Comparison of ENCODE assay signal across 17 cellular contexts in genomic region chr2:128602699-128603101, GRCh38.
DNase-seq lines count a peak whose midpoint lies in the region; ATAC-seq and TF ChIP-seq lines count a peak whose summit lies in the region.
"Had no signal": no experiment of that assay in that cellular context is flagged by ENCODE, and none has a peak within 500 bp of the region (broad histone marks: within the 10 kb centered on the region; RNA-seq: fewer than 3 reads in every experiment).

No MANE protein-coding gene starts in this region.

- H3K27ac ChIP-seq in H9 (ENCODE audit: insufficient read length, low read depth, low read length) (no peak overlapping the region), dorsolateral prefrontal cortex (no peak overlapping the region)
- H3K27ac ChIP-seq: HL-60, PC-9 had no signal

- no peak overlapping the region for H3K4me3 Mint-ChIP-seq in H9
- H3K4me3 Mint-ChIP-seq: CD4-positive, CD25-positive, alpha-beta regulatory T cell had no signal

- H3K36me3 Mint-ChIP-seq in H9 (ENCODE audit: insufficient read depth in 1 of 3, low read depth in 3 of 3), result no peaks in the 10 kb centered on the region
- H3K36me3 Mint-ChIP-seq: CD4-positive, CD25-positive, alpha-beta regulatory T cell had no signal

- no peak overlapping the region for H2AK5ac ChIP-seq in H9 (ENCODE audit: insufficient read length, low read length)

- no peak overlapping the region for H3K23ac ChIP-seq in H9 (ENCODE audit: insufficient read length, low read depth, low read length)

- no peak overlapping the region for H3K4ac ChIP-seq in H9 (ENCODE audit: low read depth, low read length)

- H3K79me2 ChIP-seq in H9 (ENCODE audit: insufficient read depth, low read length), result no peaks in the 10 kb centered on the region

- no peak overlapping the region for H2BK20ac ChIP-seq in H9 (ENCODE audit: low read depth, low read length, poor library complexity, severe bottlenecking)

- no peaks in the 10 kb centered on the region; a peak in 2 of 5 replicates for H3K9me3 Mint-ChIP-seq in H9
- H3K9me3 Mint-ChIP-seq: CD4-positive, CD25-positive, alpha-beta regulatory T cell had no signal

- DNase-seq in activated effector memory CD4-positive, alpha-beta T cell treated with anti-CD3 and anti-CD28 coated beads, Interleukin-2, amount 50 U/mL, for 16 hours, result peak; percentile 57
- no peak for DNase-seq in activated effector memory CD4-positive, alpha-beta T cell treated with Interleukin-2 at 50 U/mL for 16 hours
- DNase-seq in H9 (peak; percentile 20), dorsolateral prefrontal cortex (peak in 6 of 10 donors; percentile 10 to 33 (median 22)), sciatic nerve (ENCODE audit: low spot score) (peak; percentile 46), NCI-H774 (lab: John Stamatoyannopoulos, UW) (no peak)
- DNase-seq: Calu3; CD4-positive, CD25-positive, alpha-beta regulatory T cell; KBM-7; NCI-H1092; NCI-H1694; NCI-H345; NCI-H69; PC-9 had no signal

- H3K23me2 ChIP-seq in H9 (ENCODE audit: insufficient read length, low read depth, low read length, poor library complexity, severe bottlenecking), result no peaks in the 10 kb centered on the region

- no peak overlapping the region for H4K5ac ChIP-seq in H9 (ENCODE audit: insufficient read length, low read depth, low read length)

- no peak for ATAC-seq in sciatic nerve
- no peak for ATAC-seq in GM21526 (IDR thresholded peaks at IDR 0.05; ENCODE audit: low FRiP score, unreplicated experiment)
- ATAC-seq in GM18519 (IDR thresholded peaks at IDR 0.05; ENCODE audit: low FRiP score, unreplicated experiment), result no peak

- no peak overlapping the region for H3K4me3 ChIP-seq in dorsolateral prefrontal cortex
- H3K4me3 ChIP-seq: PC-9 had no signal

- no peaks in the 10 kb centered on the region for H3K79me1 ChIP-seq in H9 (ENCODE audit: insufficient read depth, low read depth, low read length, poor library complexity, severe bottlenecking)

- no peak overlapping the region for H2AFZ ChIP-seq in H9 (ENCODE audit: low read length)
- H2AFZ ChIP-seq: PC-9 had no signal

- no peak for TF ChIP-seq CTCF in H9 (conservative IDR thresholded peaks at IDR 0.05)
- no peak for TF ChIP-seq CTCF in dorsolateral prefrontal cortex (IDR thresholded peaks at IDR 0.05 in 54 of 56, conservative IDR thresholded peaks at IDR 0.05 in 2 of 56; ENCODE audit: low read depth in 1 of 56, partially characterized antibody in 56 of 56)

- no peak overlapping the region for H4K8ac ChIP-seq in H9 (replicated peaks; ENCODE audit: insufficient read length, low read depth, low read length)

- H3K18ac ChIP-seq in H9 (ENCODE audit: insufficient read length, low read depth, low read length), result no peak overlapping the region

- no peaks in the 10 kb centered on the region for H3K9me3 ChIP-seq in H9 (ENCODE audit: control insufficient read depth, low read depth, low read length)

- H3K27me3 ChIP-seq in H9 (ENCODE audit: insufficient read depth, low read length) (no peaks in the 10 kb centered on the region), dorsolateral prefrontal cortex (no peaks in the 10 kb centered on the region)

- no peak overlapping the region for H3K9ac ChIP-seq in H9 (ENCODE audit: extremely low read depth, insufficient read length, low read length)

- intact Hi-C loops in dorsolateral prefrontal cortex (cut with DNase I), result no loop called here
- intact Hi-C loops in sciatic nerve (cut with DNase I), result no loop called here

- H3K56ac ChIP-seq in H9 (ENCODE audit: insufficient read length, low read depth, low read length), result no peak overlapping the region

- no peaks in the 10 kb centered on the region for H4K20me1 ChIP-seq in H9 (ENCODE audit: control insufficient read depth, insufficient read depth, insufficient read length)

- no peak overlapping the region for H3T11ph ChIP-seq in H9 (ENCODE audit: low read length)

- H2BK120ac ChIP-seq in H9 (ENCODE audit: low read depth, low read length, poor library complexity, severe bottlenecking), result no peak overlapping the region

- H3K14ac ChIP-seq in H9 (ENCODE audit: insufficient read depth, low read length), result no peak overlapping the region; the same call in 1 of the 2 replicates

- H2BK15ac ChIP-seq in H9 (ENCODE audit: low read depth, low read length), result no peak overlapping the region

- no CpG with 5 or more reads among the region's 14 CpGs for WGBS in H9 (ENCODE audit: extremely low coverage, insufficient read length, low lambda C conversion rate)

- peaks cover 0 to 8% of the 10 kb centered on the region in 2 experiments; a peak in 2 of 4 replicates for H3K4me1 Mint-ChIP-seq in H9
- H3K4me1 Mint-ChIP-seq: CD4-positive, CD25-positive, alpha-beta regulatory T cell had no signal

- H2BK12ac ChIP-seq in H9 (ENCODE audit: insufficient read length, low read depth, low read length), result no peak overlapping the region

- no peak overlapping the region for H3K27ac Mint-ChIP-seq in H9
- H3K27ac Mint-ChIP-seq: CD4-positive, CD25-positive, alpha-beta regulatory T cell had no signal

- H3K4me1 ChIP-seq in H9 (ENCODE audit: insufficient read depth, low read length), result no peaks in the 10 kb centered on the region

- no peaks in the 10 kb centered on the region; the same call in 1 of the 2 replicates for H3K27me3 Mint-ChIP-seq in H9 (ENCODE audit: low read depth)
- H3K27me3 Mint-ChIP-seq: CD4-positive, CD25-positive, alpha-beta regulatory T cell had no signal

- no peak overlapping the region for H4K91ac ChIP-seq in H9 (ENCODE audit: insufficient read length, low read depth, low read length)

- H3K4me2 ChIP-seq in H9 (ENCODE audit: insufficient read depth, insufficient read length, low read length), result no peak overlapping the region
- H3K4me2 ChIP-seq: PC-9 had no signal

- no peak overlapping the region for H2BK5ac ChIP-seq in H9 (ENCODE audit: insufficient read length, low read length)

Comparison
In these comparisons a context has a peak if more than half of its experiments do, and no peak if none do; other contexts are left out.
1. DNase-seq: peak in activated effector memory CD4-positive, alpha-beta T cell treated with anti-CD3 and anti-CD28 coated beads, Interleukin-2, amount 50 U/mL, for 16 hours (single experiment), H9 (single experiment), dorsolateral prefrontal cortex (6 of 10) and sciatic nerve (single experiment); none in activated effector memory CD4-positive, alpha-beta T cell treated with Interleukin-2 at 50 U/mL for 16 hours (single experiment) and NCI-H774 (single experiment).